Comparison of ENCODE assay signal across 1 cellular context in genomic region chr3:44439499-44440295, GRCh38.
TF ChIP-seq lines count a peak whose summit lies in the region.

No MANE protein-coding gene starts in this region.

TF ChIP-seq in HepG2, 621 proteins besides CTCF, POLR2A, EP300 and RAD21 (continued from another document and continues in another):
- TF ChIP-seq TP53 (CRISPR knock-in tag; conservative IDR thresholded peaks at IDR 0.05) (0 out of 2 replicates have a peak, but pooled peaks have one; percentile 43), GATAD2A (CRISPR knock-in tag; IDR thresholded peaks at IDR 0.05) (peak; percentile 95), EHMT2 (IDR thresholded peaks at IDR 0.05; ENCODE audit: borderline replicate concordance, low read depth, low read length) (peak; percentile 70; the same call in 1 of the 2 replicates), ZNF782 (CRISPR knock-in tag; IDR thresholded peaks at IDR 0.05; ENCODE audit: borderline replicate concordance) (no peak), HDAC6 (IDR thresholded peaks at IDR 0.05; ENCODE audit: low read depth, low read length) (no peak), RFX3 (CRISPR knock-in tag; IDR thresholded peaks at IDR 0.05) (no peak), ZNF430 (CRISPR knock-in tag; IDR thresholded peaks at IDR 0.05) (peak; percentile 74), MIER3 (CRISPR knock-in tag; IDR thresholded peaks at IDR 0.05; ENCODE audit: borderline replicate concordance) (peak; percentile 76; the same call in 1 of the 2 replicates), KDM4B (CRISPR knock-in tag; IDR thresholded peaks at IDR 0.05) (peak; percentile 76; the same call in 1 of the 2 replicates), GABPB1 (CRISPR knock-in tag; IDR thresholded peaks at IDR 0.05) (peak; percentile 66; the same call in 1 of the 2 replicates), HMGA1 (CRISPR knock-in tag; conservative IDR thresholded peaks at IDR 0.05) (no peak), NR3C1 (CRISPR knock-in tag; IDR thresholded peaks at IDR 0.05) (no peak), ZNF879 (CRISPR knock-in tag; IDR thresholded peaks at IDR 0.05) (peak; percentile 63; the same call in 1 of the 2 replicates), ZNF556 (CRISPR knock-in tag; IDR thresholded peaks at IDR 0.05; ENCODE audit: borderline replicate concordance) (peak; percentile 45; the same call in 1 of the 2 replicates), PCBP2 (optimal IDR thresholded peaks at IDR 0.05; ENCODE audit: low read depth, low read length, poor library complexity, severe bottlenecking) (no peak), ZNF292 (CRISPR knock-in tag; IDR thresholded peaks at IDR 0.05; ENCODE audit: borderline replicate concordance, low read depth) (peak; percentile 24; the same call in 1 of the 2 replicates), ZNF580 (CRISPR knock-in tag; IDR thresholded peaks at IDR 0.05; ENCODE audit: borderline replicate concordance, low read depth) (peak; percentile 42; the same call in 1 of the 2 replicates), ATF7 (IDR thresholded peaks at IDR 0.05) (0 out of 2 replicates have a peak, but pooled peaks have one; percentile 16), ATF7 (CRISPR knock-in tag; IDR thresholded peaks at IDR 0.05) (no peak), ZNF101 (CRISPR knock-in tag; IDR thresholded peaks at IDR 0.05; ENCODE audit: borderline replicate concordance, low read depth) (no peak), KAT2B (IDR thresholded peaks at IDR 0.05; ENCODE audit: borderline replicate concordance, low read depth, low read length) (0 out of 2 replicates have a peak, but pooled peaks have one; percentile 51), ZKSCAN8 (CRISPR knock-in tag; IDR thresholded peaks at IDR 0.05; ENCODE audit: borderline replicate concordance) (peak; percentile 71; the same call in 1 of the 2 replicates), FOXO1 (CRISPR knock-in tag; IDR thresholded peaks at IDR 0.05) (peak; percentile 77; the same call in 1 of the 2 replicates), JUN (CRISPR knock-in tag; IDR thresholded peaks at IDR 0.05) (no peak), NCOA1 (CRISPR knock-in tag; IDR thresholded peaks at IDR 0.05) (peak; percentile 88), RFX5 (IDR thresholded peaks at IDR 0.05; ENCODE audit: low read depth, low read length) (no peak), TBL1XR1 (IDR thresholded peaks at IDR 0.05; ENCODE audit: borderline replicate concordance, low read length, partially characterized antibody) (peak; percentile 91), ZNF629 (CRISPR knock-in tag; conservative IDR thresholded peaks at IDR 0.05) (peak; percentile 42; the same call in 1 of the 2 replicates), NCOR1 (IDR thresholded peaks at IDR 0.05; ENCODE audit: borderline replicate concordance, low read length) (peak; percentile 98), ZNF788 (CRISPR knock-in tag; IDR thresholded peaks at IDR 0.05; ENCODE audit: borderline replicate concordance) (peak; percentile 89; the same call in 1 of the 2 replicates), FOSL2 (CRISPR knock-in tag; IDR thresholded peaks at IDR 0.05) (peak; percentile 79), ZNF138 (CRISPR knock-in tag; IDR thresholded peaks at IDR 0.05; ENCODE audit: low read depth) (no peak; the same call in 1 of the 2 replicates), ZNF230 (CRISPR knock-in tag; IDR thresholded peaks at IDR 0.05) (no peak), ZNF770 (CRISPR knock-in tag; IDR thresholded peaks at IDR 0.05) (0 out of 2 replicates have a peak, but pooled peaks have one; percentile 10)
- TF ChIP-seq, protein P1, sequence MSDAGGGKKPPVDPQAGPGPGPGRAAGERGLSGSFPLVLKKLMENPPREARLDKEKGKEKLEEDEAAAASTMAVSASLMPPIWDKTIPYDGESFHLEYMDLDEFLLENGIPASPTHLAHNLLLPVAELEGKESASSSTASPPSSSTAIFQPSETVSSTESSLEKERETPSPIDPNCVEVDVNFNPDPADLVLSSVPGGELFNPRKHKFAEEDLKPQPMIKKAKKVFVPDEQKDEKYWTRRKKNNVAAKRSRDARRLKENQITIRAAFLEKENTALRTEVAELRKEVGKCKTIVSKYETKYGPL (CRISPR knock-in tag; IDR thresholded peaks at IDR 0.05): peak; percentile 34; the same call in 1 of the 2 replicates
- TF ChIP-seq, protein P2, sequence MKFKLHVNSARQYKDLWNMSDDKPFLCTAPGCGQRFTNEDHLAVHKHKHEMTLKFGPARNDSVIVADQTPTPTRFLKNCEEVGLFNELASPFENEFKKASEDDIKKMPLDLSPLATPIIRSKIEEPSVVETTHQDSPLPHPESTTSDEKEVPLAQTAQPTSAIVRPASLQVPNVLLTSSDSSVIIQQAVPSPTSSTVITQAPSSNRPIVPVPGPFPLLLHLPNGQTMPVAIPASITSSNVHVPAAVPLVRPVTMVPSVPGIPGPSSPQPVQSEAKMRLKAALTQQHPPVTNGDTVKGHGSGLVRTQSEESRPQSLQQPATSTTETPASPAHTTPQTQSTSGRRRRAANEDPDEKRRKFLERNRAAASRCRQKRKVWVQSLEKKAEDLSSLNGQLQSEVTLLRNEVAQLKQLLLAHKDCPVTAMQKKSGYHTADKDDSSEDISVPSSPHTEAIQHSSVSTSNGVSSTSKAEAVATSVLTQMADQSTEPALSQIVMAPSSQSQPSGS (CRISPR knock-in tag; IDR thresholded peaks at IDR 0.05): peak; percentile 76; the same call in 1 of the 2 replicates
- TF ChIP-seq, protein P3, sequence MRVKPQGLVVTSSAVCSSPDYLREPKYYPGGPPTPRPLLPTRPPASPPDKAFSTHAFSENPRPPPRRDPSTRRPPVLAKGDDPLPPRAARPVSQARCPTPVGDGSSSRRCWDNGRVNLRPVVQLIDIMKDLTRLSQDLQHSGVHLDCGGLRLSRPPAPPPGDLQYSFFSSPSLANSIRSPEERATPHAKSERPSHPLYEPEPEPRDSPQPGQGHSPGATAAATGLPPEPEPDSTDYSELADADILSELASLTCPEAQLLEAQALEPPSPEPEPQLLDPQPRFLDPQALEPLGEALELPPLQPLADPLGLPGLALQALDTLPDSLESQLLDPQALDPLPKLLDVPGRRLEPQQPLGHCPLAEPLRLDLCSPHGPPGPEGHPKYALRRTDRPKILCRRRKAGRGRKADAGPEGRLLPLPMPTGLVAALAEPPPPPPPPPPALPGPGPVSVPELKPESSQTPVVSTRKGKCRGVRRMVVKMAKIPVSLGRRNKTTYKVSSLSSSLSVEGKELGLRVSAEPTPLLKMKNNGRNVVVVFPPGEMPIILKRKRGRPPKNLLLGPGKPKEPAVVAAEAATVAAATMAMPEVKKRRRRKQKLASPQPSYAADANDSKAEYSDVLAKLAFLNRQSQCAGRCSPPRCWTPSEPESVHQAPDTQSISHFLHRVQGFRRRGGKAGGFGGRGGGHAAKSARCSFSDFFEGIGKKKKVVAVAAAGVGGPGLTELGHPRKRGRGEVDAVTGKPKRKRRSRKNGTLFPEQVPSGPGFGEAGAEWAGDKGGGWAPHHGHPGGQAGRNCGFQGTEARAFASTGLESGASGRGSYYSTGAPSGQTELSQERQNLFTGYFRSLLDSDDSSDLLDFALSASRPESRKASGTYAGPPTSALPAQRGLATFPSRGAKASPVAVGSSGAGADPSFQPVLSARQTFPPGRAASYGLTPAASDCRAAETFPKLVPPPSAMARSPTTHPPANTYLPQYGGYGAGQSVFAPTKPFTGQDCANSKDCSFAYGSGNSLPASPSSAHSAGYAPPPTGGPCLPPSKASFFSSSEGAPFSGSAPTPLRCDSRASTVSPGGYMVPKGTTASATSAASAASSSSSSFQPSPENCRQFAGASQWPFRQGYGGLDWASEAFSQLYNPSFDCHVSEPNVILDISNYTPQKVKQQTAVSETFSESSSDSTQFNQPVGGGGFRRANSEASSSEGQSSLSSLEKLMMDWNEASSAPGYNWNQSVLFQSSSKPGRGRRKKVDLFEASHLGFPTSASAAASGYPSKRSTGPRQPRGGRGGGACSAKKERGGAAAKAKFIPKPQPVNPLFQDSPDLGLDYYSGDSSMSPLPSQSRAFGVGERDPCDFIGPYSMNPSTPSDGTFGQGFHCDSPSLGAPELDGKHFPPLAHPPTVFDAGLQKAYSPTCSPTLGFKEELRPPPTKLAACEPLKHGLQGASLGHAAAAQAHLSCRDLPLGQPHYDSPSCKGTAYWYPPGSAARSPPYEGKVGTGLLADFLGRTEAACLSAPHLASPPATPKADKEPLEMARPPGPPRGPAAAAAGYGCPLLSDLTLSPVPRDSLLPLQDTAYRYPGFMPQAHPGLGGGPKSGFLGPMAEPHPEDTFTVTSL (CRISPR knock-in tag; IDR thresholded peaks at IDR 0.05; ENCODE audit: borderline replicate concordance): peak; percentile 77; the same call in 1 of the 2 replicates
- TF ChIP-seq, protein P4, sequence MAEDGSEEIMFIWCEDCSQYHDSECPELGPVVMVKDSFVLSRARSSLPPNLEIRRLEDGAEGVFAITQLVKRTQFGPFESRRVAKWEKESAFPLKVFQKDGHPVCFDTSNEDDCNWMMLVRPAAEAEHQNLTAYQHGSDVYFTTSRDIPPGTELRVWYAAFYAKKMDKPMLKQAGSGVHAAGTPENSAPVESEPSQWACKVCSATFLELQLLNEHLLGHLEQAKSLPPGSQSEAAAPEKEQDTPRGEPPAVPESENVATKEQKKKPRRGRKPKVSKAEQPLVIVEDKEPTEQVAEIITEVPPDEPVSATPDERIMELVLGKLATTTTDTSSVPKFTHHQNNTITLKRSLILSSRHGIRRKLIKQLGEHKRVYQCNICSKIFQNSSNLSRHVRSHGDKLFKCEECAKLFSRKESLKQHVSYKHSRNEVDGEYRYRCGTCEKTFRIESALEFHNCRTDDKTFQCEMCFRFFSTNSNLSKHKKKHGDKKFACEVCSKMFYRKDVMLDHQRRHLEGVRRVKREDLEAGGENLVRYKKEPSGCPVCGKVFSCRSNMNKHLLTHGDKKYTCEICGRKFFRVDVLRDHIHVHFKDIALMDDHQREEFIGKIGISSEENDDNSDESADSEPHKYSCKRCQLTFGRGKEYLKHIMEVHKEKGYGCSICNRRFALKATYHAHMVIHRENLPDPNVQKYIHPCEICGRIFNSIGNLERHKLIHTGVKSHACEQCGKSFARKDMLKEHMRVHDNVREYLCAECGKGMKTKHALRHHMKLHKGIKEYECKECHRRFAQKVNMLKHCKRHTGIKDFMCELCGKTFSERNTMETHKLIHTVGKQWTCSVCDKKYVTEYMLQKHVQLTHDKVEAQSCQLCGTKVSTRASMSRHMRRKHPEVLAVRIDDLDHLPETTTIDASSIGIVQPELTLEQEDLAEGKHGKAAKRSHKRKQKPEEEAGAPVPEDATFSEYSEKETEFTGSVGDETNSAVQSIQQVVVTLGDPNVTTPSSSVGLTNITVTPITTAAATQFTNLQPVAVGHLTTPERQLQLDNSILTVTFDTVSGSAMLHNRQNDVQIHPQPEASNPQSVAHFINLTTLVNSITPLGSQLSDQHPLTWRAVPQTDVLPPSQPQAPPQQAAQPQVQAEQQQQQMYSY (CRISPR knock-in tag; IDR thresholded peaks at IDR 0.05): peak; percentile 67; the same call in 1 of the 2 replicates
- TF ChIP-seq, protein P5, sequence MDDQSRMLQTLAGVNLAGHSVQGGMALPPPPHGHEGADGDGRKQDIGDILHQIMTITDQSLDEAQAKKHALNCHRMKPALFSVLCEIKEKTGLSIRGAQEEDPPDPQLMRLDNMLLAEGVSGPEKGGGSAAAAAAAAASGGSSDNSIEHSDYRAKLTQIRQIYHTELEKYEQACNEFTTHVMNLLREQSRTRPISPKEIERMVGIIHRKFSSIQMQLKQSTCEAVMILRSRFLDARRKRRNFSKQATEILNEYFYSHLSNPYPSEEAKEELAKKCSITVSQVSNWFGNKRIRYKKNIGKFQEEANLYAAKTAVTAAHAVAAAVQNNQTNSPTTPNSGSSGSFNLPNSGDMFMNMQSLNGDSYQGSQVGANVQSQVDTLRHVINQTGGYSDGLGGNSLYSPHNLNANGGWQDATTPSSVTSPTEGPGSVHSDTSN (CRISPR knock-in tag; IDR thresholded peaks at IDR 0.05; ENCODE audit: borderline replicate concordance): no peak
- TF ChIP-seq, protein P6, sequence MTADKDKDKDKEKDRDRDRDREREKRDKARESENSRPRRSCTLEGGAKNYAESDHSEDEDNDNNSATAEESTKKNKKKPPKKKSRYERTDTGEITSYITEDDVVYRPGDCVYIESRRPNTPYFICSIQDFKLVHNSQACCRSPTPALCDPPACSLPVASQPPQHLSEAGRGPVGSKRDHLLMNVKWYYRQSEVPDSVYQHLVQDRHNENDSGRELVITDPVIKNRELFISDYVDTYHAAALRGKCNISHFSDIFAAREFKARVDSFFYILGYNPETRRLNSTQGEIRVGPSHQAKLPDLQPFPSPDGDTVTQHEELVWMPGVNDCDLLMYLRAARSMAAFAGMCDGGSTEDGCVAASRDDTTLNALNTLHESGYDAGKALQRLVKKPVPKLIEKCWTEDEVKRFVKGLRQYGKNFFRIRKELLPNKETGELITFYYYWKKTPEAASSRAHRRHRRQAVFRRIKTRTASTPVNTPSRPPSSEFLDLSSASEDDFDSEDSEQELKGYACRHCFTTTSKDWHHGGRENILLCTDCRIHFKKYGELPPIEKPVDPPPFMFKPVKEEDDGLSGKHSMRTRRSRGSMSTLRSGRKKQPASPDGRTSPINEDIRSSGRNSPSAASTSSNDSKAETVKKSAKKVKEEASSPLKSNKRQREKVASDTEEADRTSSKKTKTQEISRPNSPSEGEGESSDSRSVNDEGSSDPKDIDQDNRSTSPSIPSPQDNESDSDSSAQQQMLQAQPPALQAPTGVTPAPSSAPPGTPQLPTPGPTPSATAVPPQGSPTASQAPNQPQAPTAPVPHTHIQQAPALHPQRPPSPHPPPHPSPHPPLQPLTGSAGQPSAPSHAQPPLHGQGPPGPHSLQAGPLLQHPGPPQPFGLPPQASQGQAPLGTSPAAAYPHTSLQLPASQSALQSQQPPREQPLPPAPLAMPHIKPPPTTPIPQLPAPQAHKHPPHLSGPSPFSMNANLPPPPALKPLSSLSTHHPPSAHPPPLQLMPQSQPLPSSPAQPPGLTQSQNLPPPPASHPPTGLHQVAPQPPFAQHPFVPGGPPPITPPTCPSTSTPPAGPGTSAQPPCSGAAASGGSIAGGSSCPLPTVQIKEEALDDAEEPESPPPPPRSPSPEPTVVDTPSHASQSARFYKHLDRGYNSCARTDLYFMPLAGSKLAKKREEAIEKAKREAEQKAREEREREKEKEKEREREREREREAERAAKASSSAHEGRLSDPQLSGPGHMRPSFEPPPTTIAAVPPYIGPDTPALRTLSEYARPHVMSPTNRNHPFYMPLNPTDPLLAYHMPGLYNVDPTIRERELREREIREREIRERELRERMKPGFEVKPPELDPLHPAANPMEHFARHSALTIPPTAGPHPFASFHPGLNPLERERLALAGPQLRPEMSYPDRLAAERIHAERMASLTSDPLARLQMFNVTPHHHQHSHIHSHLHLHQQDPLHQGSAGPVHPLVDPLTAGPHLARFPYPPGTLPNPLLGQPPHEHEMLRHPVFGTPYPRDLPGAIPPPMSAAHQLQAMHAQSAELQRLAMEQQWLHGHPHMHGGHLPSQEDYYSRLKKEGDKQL (CRISPR knock-in tag; IDR thresholded peaks at IDR 0.05; ENCODE audit: low read depth): peak; percentile 77; the same call in 1 of the 2 replicates
